Comparison of ENCODE assay signal across 21 cellular contexts in genomic region chr1:231108500-231109254, GRCh38. TPM values are rescaled to one million over a fixed set of nuclear protein-coding genes. Genes with fewer than 3 reads are reported as not detected.
DNase-seq lines count a peak whose midpoint lies in the region; ATAC-seq lines count a peak whose summit lies in the region.
"Had no signal": no experiment of that assay in that cellular context is flagged by ENCODE, and none has a peak within 500 bp of the region (broad histone marks: within the 10 kb centered on the region; RNA-seq: fewer than 3 reads in every experiment).

No MANE protein-coding gene starts in this region.

- H3K36me3 Mint-ChIP-seq in activated CD4-positive, alpha-beta T cell treated with anti-CD3 and anti-CD28 coated beads for 36 hours (ENCODE audit: low read depth), result no peaks in the 10 kb centered on the region
- H3K36me3 Mint-ChIP-seq in activated T-helper 17 cell treated with anti-CD3 and anti-CD28 coated beads, Interleukin-2, amount 50 U/mL, for 72 hours (ENCODE audit: low read depth), result no peaks in the 10 kb centered on the region
- H3K36me3 Mint-ChIP-seq in naive thymus-derived CD4-positive, alpha-beta T cell, result peaks cover 0 to 6% (median 0%) of the 10 kb centered on the region in 5 donors
- H3K36me3 Mint-ChIP-seq: CD8-positive, alpha-beta memory T cell had no signal

- no peak overlapping the region for H3K27ac ChIP-seq in naive thymus-derived CD4-positive, alpha-beta T cell (ENCODE audit: low read depth, low read length)
- H3K27ac ChIP-seq: BLaER1, KMS-11, Peyer's patch had no signal

- no peaks in the 10 kb centered on the region for H3K36me3 ChIP-seq in naive thymus-derived CD4-positive, alpha-beta T cell (ENCODE audit: control insufficient read depth in 2 of 3, insufficient read depth in 3 of 3, low read length in 3 of 3)
- H3K36me3 ChIP-seq: BLaER1, Peyer's patch had no signal

- peaks cover 0 to 4% (median 0%) of the 10 kb centered on the region in 3 experiments for H3K9me3 ChIP-seq in naive thymus-derived CD4-positive, alpha-beta T cell (ENCODE audit: control insufficient read depth in 2 of 3, low read length in 3 of 3)
- H3K9me3 ChIP-seq: Peyer's patch had no signal

- H3K4me3 ChIP-seq in naive thymus-derived CD4-positive, alpha-beta T cell (ENCODE audit: low read length), result no peak overlapping the region
- H3K4me3 ChIP-seq: BLaER1, Peyer's patch had no signal

- peaks cover 14% of the 10 kb centered on the region for H3K4me1 Mint-ChIP-seq in activated CD4-positive, alpha-beta T cell treated with anti-CD3 and anti-CD28 coated beads for 36 hours
- H3K4me1 Mint-ChIP-seq in activated T-helper 17 cell treated with anti-CD3 and anti-CD28 coated beads, Interleukin-2, amount 50 U/mL, for 72 hours, result peaks cover 5% of the 10 kb centered on the region
- H3K4me1 Mint-ChIP-seq in naive thymus-derived CD4-positive, alpha-beta T cell, result peaks cover 5 to 15% (median 11%) of the 10 kb centered on the region in 7 donors

- peaks cover 0 to 10% of the 10 kb centered on the region in 2 donors for H3K4me1 ChIP-seq in naive thymus-derived CD4-positive, alpha-beta T cell (ENCODE audit: control insufficient read depth in 2 of 2, insufficient read depth in 2 of 2, low read length in 2 of 2)
- H3K4me1 ChIP-seq: BLaER1, Peyer's patch had no signal

- peaks cover 8% of the 10 kb centered on the region for H3K27me3 Mint-ChIP-seq in activated CD4-positive, alpha-beta T cell treated with anti-CD3 and anti-CD28 coated beads for 36 hours
- H3K27me3 Mint-ChIP-seq in activated T-helper 17 cell treated with anti-CD3 and anti-CD28 coated beads, Interleukin-2, amount 50 U/mL, for 72 hours, result peaks cover 24% of the 10 kb centered on the region
- peaks cover 11 to 31% (median 20%) of the 10 kb centered on the region in 5 donors for H3K27me3 Mint-ChIP-seq in naive thymus-derived CD4-positive, alpha-beta T cell

- peak overlapping the region; percentile 9 for H3K27ac Mint-ChIP-seq in activated CD4-positive, alpha-beta T cell treated with anti-CD3 and anti-CD28 coated beads for 36 hours
- peak overlapping the region; percentile 41 for H3K27ac Mint-ChIP-seq in activated T-helper 17 cell treated with anti-CD3 and anti-CD28 coated beads, Interleukin-2, amount 50 U/mL, for 72 hours
- peak overlapping the region in 1 of 9 donors; percentile 78 for H3K27ac Mint-ChIP-seq in naive thymus-derived CD4-positive, alpha-beta T cell

- POLR2A ChIA-PET in activated CD4-positive, alpha-beta T cell treated with anti-CD3 and anti-CD28 coated beads for 36 hours (lab: Charles Lee), result no interaction called here
- POLR2A ChIA-PET in naive thymus-derived CD4-positive, alpha-beta T cell (lab: Charles Lee), result no interaction called here

- CTCF ChIA-PET in activated CD4-positive, alpha-beta T cell treated with anti-CD3 and anti-CD28 coated beads for 36 hours (lab: Charles Lee), result interaction anchor here (0.5 to 0.7 kb wide), 2 partner anchors 38 to 177 kb away, joined by 3 read pairs; no protein-coding TSS in a partner anchor
- CTCF ChIA-PET in naive thymus-derived CD4-positive, alpha-beta T cell (lab: Charles Lee), result no interaction called here

- peak; percentile 66 for ATAC-seq in activated CD4-positive, alpha-beta T cell treated with anti-CD3 and anti-CD28 coated beads for 36 hours
- no peak for ATAC-seq in activated T-helper 17 cell treated with anti-CD3 and anti-CD28 coated beads, Interleukin-2, amount 50 U/mL, for 72 hours (replicated peaks)
- ATAC-seq in naive thymus-derived CD4-positive, alpha-beta T cell, result peak; percentile 58

- no peaks in the 10 kb centered on the region for H3K27me3 ChIP-seq in naive thymus-derived CD4-positive, alpha-beta T cell (ENCODE audit: control insufficient read depth in 2 of 2, insufficient read depth in 2 of 2, low read length in 2 of 2)
- H3K27me3 ChIP-seq: BLaER1, Peyer's patch had no signal

- peak; percentile 38 for DNase-seq in activated CD4-positive, alpha-beta T cell treated with anti-CD3 and anti-CD28 coated beads for 36 hours
- no peak for DNase-seq in activated CD4-positive, alpha-beta T cell treated with anti-CD3 and anti-CD28 coated beads for 4 hours
- DNase-seq in CMK (ENCODE audit: low read depth) (peak; percentile 17), HUDEP-2 (lab: John Stamatoyannopoulos, UW; ENCODE audit: unreplicated experiment in 76 of 76) (no peak), G401 (ENCODE audit: low spot score) (no peak)
- peak in 1 of 9 donors; percentile 4 for DNase-seq in naive thymus-derived CD4-positive, alpha-beta T cell
- no peak for DNase-seq in activated CD4-positive, CD25-positive, alpha-beta regulatory T cell treated with anti-CD3 and anti-CD28 coated beads, Interleukin-2, amount 50 U/mL, for 72 hours
- DNase-seq: CD8-positive, alpha-beta memory T cell; NCI-H1048; NCI-H1436; NCI-H1930; NCI-H2171 treated with DMSO at 0.1 percent for 48 hours; NCI-H446; NCI-H69; NK-92 treated with Interleukin-12 subunit alpha and Interleukin-12 subunit beta, amount 100 ng/mL, for 24 hours; Peyer's patch had no signal

- intact Hi-C loops in activated CD4-positive, alpha-beta T cell treated with anti-CD3 and anti-CD28 coated beads for 36 hours (cut with DNase I, micrococcal nuclease), result no loop called here
- intact Hi-C loops in naive thymus-derived CD4-positive, alpha-beta T cell (cut with micrococcal nuclease), result no loop called here

- peaks cover 2% of the 10 kb centered on the region for H3K9me3 Mint-ChIP-seq in activated CD4-positive, alpha-beta T cell treated with anti-CD3 and anti-CD28 coated beads for 36 hours (ENCODE audit: low read depth)
- H3K9me3 Mint-ChIP-seq in activated T-helper 17 cell treated with anti-CD3 and anti-CD28 coated beads, Interleukin-2, amount 50 U/mL, for 72 hours, result peaks cover 5% of the 10 kb centered on the region
- H3K9me3 Mint-ChIP-seq in naive thymus-derived CD4-positive, alpha-beta T cell, result peaks cover 0 to 21% (median 6%) of the 10 kb centered on the region in 11 donors

- no peak overlapping the region for H3K4me3 Mint-ChIP-seq in activated CD4-positive, alpha-beta T cell treated with anti-CD3 and anti-CD28 coated beads for 36 hours
- H3K4me3 Mint-ChIP-seq in activated T-helper 17 cell treated with anti-CD3 and anti-CD28 coated beads, Interleukin-2, amount 50 U/mL, for 72 hours, result no peak overlapping the region
- peak overlapping the region in 5 of 10 donors; percentile 3 to 46 (median 36) for H3K4me3 Mint-ChIP-seq in naive thymus-derived CD4-positive, alpha-beta T cell
- H3K4me3 Mint-ChIP-seq: CD8-positive, alpha-beta memory T cell had no signal

- in situ Hi-C loops in G401 (cut with HindIII; ENCODE audit: low sequenced_read_pairs), result no loop called here

RNA-seq across cellular contexts. Expression of gene TRIM67, which starts 53.2 kb away (rescaled TPM):
- total RNA-seq in activated CD4-positive, alpha-beta T cell treated with anti-CD3 and anti-CD28 coated beads for 36 hours, result not detected
- not detected for total RNA-seq in activated T-helper 17 cell treated with anti-CD3 and anti-CD28 coated beads, Interleukin-2, amount 50 U/mL, for 72 hours
- under 1 TPM in 1 of 5 experiments, not detected in 4; 0.02 TPM for total RNA-seq in naive thymus-derived CD4-positive, alpha-beta T cell
- not detected for polyA plus RNA-seq in naive thymus-derived CD4-positive, alpha-beta T cell
- total RNA-seq in G401 (2014; rRNA removed; shearing (Covaris generic)), result not detected in 2 replicates
- total RNA-seq: CD8-positive, alpha-beta memory T cell; H4; MCF 10A had no signal
- polyA plus RNA-seq: CD8-positive, alpha-beta memory T cell had no signal

Comparison
In these comparisons a context has a peak if more than half of its experiments do, and no peak if none do; other contexts are left out.
1. DNase-seq: peak in activated CD4-positive, alpha-beta T cell treated with anti-CD3 and anti-CD28 coated beads for 36 hours (single experiment) and CMK (single experiment); none in activated CD4-positive, alpha-beta T cell treated with anti-CD3 and anti-CD28 coated beads for 4 hours (0 of 2), activated CD4-positive, CD25-positive, alpha-beta regulatory T cell treated with anti-CD3 and anti-CD28 coated beads, Interleukin-2, amount 50 U/mL, for 72 hours (single experiment), HUDEP-2 (0 of 76) and G401 (single experiment).